8 cellular contexts compared by ENCODE assay signal in genomic region chr2:223692227-223692947, GRCh38.
DNase-seq lines count a peak whose midpoint lies in the region; ATAC-seq and TF ChIP-seq lines count a peak whose summit lies in the region.

No MANE protein-coding gene starts in this region.

- intact Hi-C loops in colonic mucosa (cut with DNase I) = no loop called here

- peak; percentile 35 for DNase-seq in SIG-M5 treated with dmso at 0.1 percent for 504 hours (lab: John Stamatoyannopoulos, UW; ENCODE audit: unreplicated experiment)
- no peak for DNase-seq in SIG-M5 (lab: John Stamatoyannopoulos, UW)
- peak; percentile 77 for DNase-seq in NCI-H69 (lab: John Stamatoyannopoulos, UW)
- DNase-seq in colonic mucosa = no peak
- DNase-seq in medulla oblongata (ENCODE audit: extremely low spot score) = peak; percentile 68

- no peak overlapping the region for H3K27ac ChIP-seq in colonic mucosa

- H3K9ac ChIP-seq in colonic mucosa (ENCODE audit: low read depth in 2 of 2, low read length in 2 of 2) = no peak overlapping the region

- no peaks in the 10 kb centered on the region for H3K36me3 ChIP-seq in colonic mucosa

- ATAC-seq in HG03342 (IDR thresholded peaks at IDR 0.05; ENCODE audit: unreplicated experiment) (no peak), GM18861 (IDR thresholded peaks at IDR 0.05; ENCODE audit: unreplicated experiment) (no peak), HG02938 (IDR thresholded peaks at IDR 0.05; ENCODE audit: unreplicated experiment) (no peak)

- no peaks in the 10 kb centered on the region for H3K9me3 ChIP-seq in colonic mucosa

- TF ChIP-seq CTCF in colonic mucosa (IDR thresholded peaks at IDR 0.05) = peak; percentile 42

- H3K27me3 ChIP-seq in colonic mucosa = no peaks in the 10 kb centered on the region

- H3K4me1 ChIP-seq in colonic mucosa = no peaks in the 10 kb centered on the region

- H3K4me3 ChIP-seq in colonic mucosa = no peak overlapping the region

Comparison
In these comparisons a context has a peak if more than half of its experiments do, and no peak if none do; other contexts are left out.
1. DNase-seq: peak in SIG-M5 treated with dmso at 0.1 percent for 504 hours (single experiment), NCI-H69 (single experiment) and medulla oblongata (single experiment); none in SIG-M5 (single experiment) and colonic mucosa (single experiment).